ENCODE assay signal across 1 cellular context in genomic region chr22:41380993-41381328, GRCh38.
TF ChIP-seq lines count a peak whose summit lies in the region.

No MANE protein-coding gene starts in this region.

TF ChIP-seq in SK-N-SH treated with all-trans-retinoic acid at 6 μM for 48 hours, 23 proteins besides CTCF, POLR2A, EP300 and RAD21 (continued from another document):
- TF ChIP-seq POU6F1 (CRISPR knock-in tag; IDR thresholded peaks at IDR 0.05; ENCODE audit: borderline replicate concordance, low read depth) (no peak), OSR1 (CRISPR knock-in tag; IDR thresholded peaks at IDR 0.05) (no peak), ESRRG (CRISPR knock-in tag; IDR thresholded peaks at IDR 0.05) (no peak)
TF ChIP-seq in SK-N-SH treated with all-trans-retinoic acid at 6 μM for 48 hours: peak in this region for 0.
